ENCODE assay signal across 8 cellular contexts in the genomic region with DNA sequence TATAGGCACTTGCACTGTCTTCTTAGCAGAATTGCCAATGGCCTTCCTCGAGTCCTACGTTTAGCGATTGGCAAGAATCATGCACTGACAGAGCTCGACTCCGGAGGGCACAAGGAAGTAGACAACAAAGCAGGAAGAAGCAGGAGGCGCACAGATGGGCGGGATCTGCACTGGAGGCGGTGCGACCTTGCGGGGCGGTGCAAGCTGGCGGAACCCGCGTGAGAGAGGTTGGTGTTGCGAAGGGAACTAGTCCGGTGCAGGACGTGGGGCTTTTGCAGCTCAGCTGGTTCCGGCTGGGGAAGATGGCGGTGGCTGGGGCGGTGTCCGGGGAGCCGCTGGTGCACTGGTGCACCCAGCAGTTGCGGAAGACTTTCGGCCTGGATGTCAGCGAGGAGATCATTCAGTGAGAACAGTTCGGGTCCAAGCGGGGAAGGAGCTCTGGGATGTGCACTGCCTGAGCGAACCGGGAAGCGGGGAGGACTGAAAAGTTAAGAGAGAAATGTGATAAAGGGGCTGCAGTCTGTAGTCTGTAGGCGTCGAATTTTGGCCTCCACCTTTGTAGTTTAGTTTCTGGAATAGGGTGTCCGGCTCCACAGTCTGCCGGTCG. TPM values are rescaled to one million over a fixed set of nuclear protein-coding genes. Genes with fewer than 3 reads are reported as not detected.
DNase-seq lines count a peak whose midpoint lies in the region; ATAC-seq, FAIRE-seq and TF ChIP-seq lines count a peak whose summit lies in the region.

A gene (plus strand): TSS at position 275 of the 607 bp plus-strand sequence. CDS start 28 bp downstream, at position 303.

- peaks cover 10% of the 10 kb centered on the region; the same call in 1 of the 2 replicates for H3K79me2 ChIP-seq in OCI-LY1 (ENCODE audit: insufficient read depth, low read length)
- H3K79me2 ChIP-seq in endothelial cell of umbilical vein (ENCODE audit: control insufficient read depth, insufficient read depth, low read length), result peaks cover 25% of the 10 kb centered on the region

- H3K27ac ChIP-seq in OCI-LY1 (ENCODE audit: low read depth, low read length, poor library complexity, severe bottlenecking) (peak within 1 kb of the TSS; percentile 74), endothelial cell of umbilical vein (ENCODE audit: insufficient read depth, low read depth, low read length) (peak within 1 kb of the TSS; percentile 56)

- BruUV-seq in endothelial cell of umbilical vein (replicated peaks; lab: Mats Ljungman, UMichigan), result no TSS peak

- no peaks in the 10 kb centered on the region for H3K9me2 ChIP-seq in OCI-LY1 (ENCODE audit: low read depth, low read length)

- intact Hi-C loops in endothelial cell of umbilical vein (cut with micrococcal nuclease), result loop anchor here (1.0 to 2.0 kb wide), 2 partner anchors 31 to 225 kb away; a partner anchor contains a TSS

- POLR2A ChIA-PET in endothelial cell of umbilical vein (lab: Charles Lee), result interaction anchor here (0.5 to 1.2 kb wide), 8 partner anchors 8 to 1239 kb away, joined by 3 to 8 read pairs (median 3); a partner anchor contains a TSS

- 0 out of 2 replicates have a peak within 1 kb of the TSS, but pooled peaks have one; percentile 48 for H2AFZ ChIP-seq in OCI-LY1 (ENCODE audit: low read length)
- peak within 1 kb of the TSS; percentile 94 for H2AFZ ChIP-seq in endothelial cell of umbilical vein (ENCODE audit: low read depth, low read length)

- dilution Hi-C loops in endothelial cell of umbilical vein (cut with MboI; ENCODE audit: extremely low pct_ligation_motif_present, low sequenced_read_pairs), result no loop called here

- H4K20me1 ChIP-seq in OCI-LY1 (ENCODE audit: insufficient read depth, low read length) (no peaks in the 10 kb centered on the region), endothelial cell of umbilical vein (replicated peaks; ENCODE audit: control insufficient read depth, extremely low read depth, insufficient read depth, low read length) (no peaks in the 10 kb centered on the region)

- H3K9ac ChIP-seq in OCI-LY1 (ENCODE audit: low read length) (peak within 1 kb of the TSS; percentile 76), endothelial cell of umbilical vein (replicated peaks; ENCODE audit: extremely low read depth, insufficient read depth, low read length) (peak within 1 kb of the TSS; percentile 87)

- H3K4me1 ChIP-seq in OCI-LY1 (ENCODE audit: insufficient read depth, low read length, severe bottlenecking) (peaks cover 19% of the 10 kb centered on the region), endothelial cell of umbilical vein (ENCODE audit: control insufficient read depth, extremely low read depth, insufficient read depth, low read length) (peaks cover 7% of the 10 kb centered on the region)

- H3K36me3 ChIP-seq in OCI-LY1 (ENCODE audit: insufficient read depth, low read length) (no peaks in the 10 kb centered on the region), endothelial cell of umbilical vein (ENCODE audit: control insufficient read depth in 2 of 2, extremely low read depth in 1 of 2, insufficient read depth in 2 of 2, low read length in 2 of 2) (no peaks in the 10 kb centered on the region)

- TF ChIP-seq CTCF in OCI-LY1 (IDR thresholded peaks at IDR 0.05; ENCODE audit: low read length) (no peak; the same call in 1 of the 2 replicates), endothelial cell of umbilical vein (IDR thresholded peaks at IDR 0.05; ENCODE audit: extremely low read depth in 1 of 2, insufficient read depth in 1 of 2, low read depth in 1 of 2, low read length in 2 of 2) (no peak)

- TF ChIP-seq POLR2A in endothelial cell of umbilical vein (IDR thresholded peaks at IDR 0.05; ENCODE audit: low read depth, low read length), result peak; percentile 94

- H3K27me3 ChIP-seq in OCI-LY1 (ENCODE audit: insufficient read depth, low read length) (no peaks in the 10 kb centered on the region), endothelial cell of umbilical vein (ENCODE audit: control insufficient read depth in 2 of 2, insufficient read depth in 2 of 2, low read length in 2 of 2) (no peaks in the 10 kb centered on the region)

- H3K4me2 ChIP-seq in OCI-LY1 (ENCODE audit: low read length), result peak within 1 kb of the TSS; percentile 68
- H3K4me2 ChIP-seq in endothelial cell of umbilical vein (ENCODE audit: insufficient read depth, low read length), result peak within 1 kb of the TSS; percentile 80

- CTCF ChIA-PET in endothelial cell of umbilical vein (lab: Charles Lee), result interaction anchor here (0.8 to 1.3 kb wide), 9 partner anchors 10 to 341 kb away, joined by 3 to 12 read pairs (median 3); a partner anchor contains a TSS

- H3K9me3 ChIP-seq in OCI-LY1 (ENCODE audit: low read length), result no peaks in the 10 kb centered on the region
- no peaks in the 10 kb centered on the region for H3K9me3 ChIP-seq in endothelial cell of umbilical vein (replicated peaks; ENCODE audit: control insufficient read depth, insufficient read depth, low read length)

- H3K4me3 ChIP-seq in OCI-LY1 (ENCODE audit: low read depth, low read length, poor library complexity, severe bottlenecking) (peak within 1 kb of the TSS; percentile 92), endothelial cell of umbilical vein (replicated peaks in 1 of 3; ENCODE audit: insufficient read depth in 1 of 3, low read depth in 1 of 3, low read length in 3 of 3) (peak within 1 kb of the TSS; percentile 41 to 92 (median 89))

- DNase-seq in COR-L47 (lab: John Stamatoyannopoulos, UW), result peak; percentile 95
- DNase-seq in HTR-8/SVneo (ENCODE audit: insufficient read length, low spot score), result peak; percentile 92
- peak; percentile 94 for DNase-seq in activated CD8-positive, alpha-beta memory T cell treated with anti-CD3 and anti-CD28 coated beads, Interleukin-2, amount 50 U/mL, for 4 hours
- peak; percentile 98 for DNase-seq in endothelial cell of umbilical vein (ENCODE audit: low read depth, low spot score)
- peak; percentile 93 for DNase-seq in midbrain (lab: John Stamatoyannopoulos, UW)
- peak; percentile 92 for DNase-seq in stimulated activated CD8-positive, alpha-beta memory T cell treated with anti-CD3 and anti-CD28 coated beads, Interleukin-2, amount 100 ng/mL, for 1 hour (ENCODE audit: low read depth in 2 of 2)

- H3K9me1 ChIP-seq in endothelial cell of umbilical vein (replicated peaks; ENCODE audit: control insufficient read depth, extremely low read depth, insufficient read depth, low read length), result no peaks in the 10 kb centered on the region

- H3F3A ChIP-seq in OCI-LY1 (ENCODE audit: insufficient read depth, low read length), result no peaks in the 10 kb centered on the region

- peak; percentile 95 for ATAC-seq in GM21367 (IDR thresholded peaks at IDR 0.05; ENCODE audit: unreplicated experiment)

- FAIRE-seq in HTR-8/SVneo (lab: Jason Lieb, UNC), result peak; percentile 82
- FAIRE-seq in endothelial cell of umbilical vein (lab: Jason Lieb, UNC), result peak; percentile 96

TF ChIP-seq in endothelial cell of umbilical vein, 7 proteins besides CTCF, POLR2A, EP300 and RAD21:
- TF ChIP-seq MYC (IDR thresholded peaks at IDR 0.05; ENCODE audit: low read depth, low read length) (peak; percentile 47), JUN (IDR thresholded peaks at IDR 0.05; ENCODE audit: borderline replicate concordance, insufficient read depth, insufficient read length, low read depth) (no peak), FOS (IDR thresholded peaks at IDR 0.05; ENCODE audit: borderline replicate concordance, insufficient read depth, low read length) (no peak), GATA2 (IDR thresholded peaks at IDR 0.05; ENCODE audit: insufficient read depth, insufficient read length, low read depth, low read length) (no peak), POLR2AphosphoS5 (IDR thresholded peaks at IDR 0.05; ENCODE audit: insufficient read depth, low read depth, low read length) (peak; percentile 98)
- TF ChIP-seq, protein P1, sequence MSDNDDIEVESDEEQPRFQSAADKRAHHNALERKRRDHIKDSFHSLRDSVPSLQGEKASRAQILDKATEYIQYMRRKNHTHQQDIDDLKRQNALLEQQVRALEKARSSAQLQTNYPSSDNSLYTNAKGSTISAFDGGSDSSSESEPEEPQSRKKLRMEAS (IDR thresholded peaks at IDR 0.05; ENCODE audit: insufficient read depth, insufficient read length), result peak; percentile 23
TF ChIP-seq in endothelial cell of umbilical vein: peak in this region for 3.

RNA-seq across cellular contexts. Expression of the gene that starts here (rescaled TPM):
- total RNA-seq in endothelial cell of umbilical vein, result 29.8 and 31.1 TPM in 2 replicates
- polyA plus RNA-seq in endothelial cell of umbilical vein, result 9.4 and 10.9 TPM in 2 replicates
- 19.5 and 20.1 TPM in 2 replicates for polyA plus RNA-seq in endothelial cell of umbilical vein (2011; cell fraction: cytosol; rRNA removed)
- 20.3 and 27.1 TPM in 2 replicates for polyA plus RNA-seq in endothelial cell of umbilical vein (2011; cell fraction: nucleus; rRNA removed)
- 28.2 and 35.6 TPM in 2 replicates for polyA plus RNA-seq in endothelial cell of umbilical vein (2012)
- 20.1 and 30.1 TPM in 2 replicates for polyA minus RNA-seq in endothelial cell of umbilical vein
- polyA minus RNA-seq in endothelial cell of umbilical vein (2011; cell fraction: cytosol; rRNA and poly(A)+ RNA removed), result 6.2 TPM
- 21.2 and 22.6 TPM in 2 replicates for polyA minus RNA-seq in endothelial cell of umbilical vein (2011; cell fraction: nucleus; rRNA and poly(A)+ RNA removed)

Comparison
In these comparisons a context has a peak if more than half of its experiments do, and no peak if none do; other contexts are left out.
1. Peak in every context shown above with its lines: DNase-seq, ATAC-seq, H3K4me3 ChIP-seq and H3K27ac ChIP-seq.